ENCODE assay signal across 1 cellular context in the genomic region with DNA sequence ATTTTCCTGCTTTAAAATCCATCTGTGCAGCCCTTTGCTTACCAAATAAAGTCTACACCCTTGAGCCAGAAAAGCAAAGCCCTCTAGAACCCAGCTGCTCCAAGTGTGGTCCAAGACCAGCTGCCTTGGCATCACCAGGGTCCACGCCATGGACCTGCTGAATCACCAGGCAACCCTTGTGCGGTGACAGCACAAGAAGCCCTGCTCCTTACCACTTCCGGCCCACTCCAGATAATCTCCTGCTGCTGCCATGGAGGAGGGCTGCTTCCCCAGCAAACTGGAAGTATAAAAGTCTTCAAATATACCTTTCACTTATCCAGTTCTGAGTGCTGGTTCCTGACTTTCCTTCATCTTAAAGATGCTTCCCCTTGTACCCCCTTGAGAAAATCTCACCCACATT.
TF ChIP-seq lines count a peak whose summit lies in the region.

No MANE protein-coding gene starts in this region.

TF ChIP-seq in H1, 55 proteins besides CTCF, POLR2A, EP300 and RAD21:
- no peak for TF ChIP-seq RBBP5 (IDR thresholded peaks at IDR 0.05; ENCODE audit: borderline replicate concordance, low read depth, low read length)
- no peak for TF ChIP-seq CHD2 (IDR thresholded peaks at IDR 0.05; ENCODE audit: low read length)
- TF ChIP-seq, protein P1, sequence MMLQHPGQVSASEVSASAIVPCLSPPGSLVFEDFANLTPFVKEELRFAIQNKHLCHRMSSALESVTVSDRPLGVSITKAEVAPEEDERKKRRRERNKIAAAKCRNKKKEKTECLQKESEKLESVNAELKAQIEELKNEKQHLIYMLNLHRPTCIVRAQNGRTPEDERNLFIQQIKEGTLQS (IDR thresholded peaks at IDR 0.05; ENCODE audit: insufficient read depth, low read depth, low read length), result no peak
- TF ChIP-seq JUN (IDR thresholded peaks at IDR 0.05; ENCODE audit: low read depth, low read length), result no peak
- TF ChIP-seq SP1 (IDR thresholded peaks at IDR 0.05; ENCODE audit: low read depth, low read length), result no peak
- no peak for TF ChIP-seq YY1 (IDR thresholded peaks at IDR 0.05; ENCODE audit: low read depth, low read length)
- no peak for TF ChIP-seq KDM1A (IDR thresholded peaks at IDR 0.05; ENCODE audit: borderline replicate concordance, low read length)
- TF ChIP-seq CBX5 (IDR thresholded peaks at IDR 0.05; ENCODE audit: low read depth, low read length), result no peak
- TF ChIP-seq TAF1 (IDR thresholded peaks at IDR 0.05; ENCODE audit: low read depth, low read length), result no peak
- no peak for TF ChIP-seq BRCA1 (IDR thresholded peaks at IDR 0.05; ENCODE audit: low read depth, low read length)
- no peak for TF ChIP-seq JUND (IDR thresholded peaks at IDR 0.05; ENCODE audit: low read length)
- no peak for TF ChIP-seq SIN3A (conservative IDR thresholded peaks at IDR 0.05 in 1 of 2, IDR thresholded peaks at IDR 0.05 in 1 of 2; ENCODE audit: low read depth in 1 of 2, low read length in 2 of 2)
- TF ChIP-seq ASH2L (IDR thresholded peaks at IDR 0.05; ENCODE audit: low read length), result no peak
- no peak for TF ChIP-seq CBX8 (IDR thresholded peaks at IDR 0.05; ENCODE audit: borderline replicate concordance, low read depth, low read length)
- TF ChIP-seq NRF1 (IDR thresholded peaks at IDR 0.05; ENCODE audit: low read depth, low read length), result no peak
